ENCODE assay signal across 8 cellular contexts in genomic region chr22:30425327-30425615, GRCh38. TPM values are rescaled to one million over a fixed set of nuclear protein-coding genes. Genes with fewer than 3 reads are reported as not detected.
DNase-seq lines count a peak whose midpoint lies in the region; ATAC-seq, FAIRE-seq and TF ChIP-seq lines count a peak whose summit lies in the region.

No MANE protein-coding gene starts in this region.

- peaks cover 33% of the 10 kb centered on the region for H3K4me1 ChIP-seq in A549
- H3K4me1 ChIP-seq in IMR-90 (ENCODE audit: control insufficient read depth, insufficient read depth, low read length), result peaks cover 22% of the 10 kb centered on the region
- peaks cover 56% of the 10 kb centered on the region for H3K4me1 ChIP-seq in mucosa of stomach (ENCODE audit: control insufficient read depth, insufficient read depth, low read length)

- peak overlapping the region; percentile 67; the same call in 1 of the 2 replicates for H4K91ac ChIP-seq in IMR-90 (ENCODE audit: insufficient read depth, low read depth, low read length)

- H3K9me1 ChIP-seq in IMR-90 (ENCODE audit: insufficient read depth, low read length), result peaks cover 14% of the 10 kb centered on the region

- no peaks in the 10 kb centered on the region for H3K9me3 ChIP-seq in A549
- no peaks in the 10 kb centered on the region for H3K9me3 ChIP-seq in IMR-90 (ENCODE audit: control insufficient read depth, insufficient read depth, low read length)
- no peaks in the 10 kb centered on the region for H3K9me3 ChIP-seq in mucosa of stomach (ENCODE audit: control insufficient read depth, low read length)

- peaks cover 20% of the 10 kb centered on the region for H3K36me3 Mint-ChIP-seq in central memory CD8-positive, alpha-beta T cell (ENCODE audit: insufficient read depth)

- peak overlapping the region; percentile 87 for H4K5ac ChIP-seq in IMR-90 (ENCODE audit: low read depth, low read length)

- H3K9ac ChIP-seq in IMR-90 (ENCODE audit: low read depth, low read length) (peak overlapping the region; percentile 94), mucosa of stomach (ENCODE audit: low read length) (peak overlapping the region; percentile 61)

- in situ Hi-C loops in IMR-90 (cut with MboI; ENCODE audit: low sequenced_read_pairs), result no loop called here

- no TSS peak for BruUV-seq in IMR-90 (replicated peaks; lab: Mats Ljungman, UMichigan)

- TF ChIP-seq CTCF in A549 (IDR thresholded peaks at IDR 0.05) (no peak), IMR-90 (conservative IDR thresholded peaks at IDR 0.05; ENCODE audit: low read depth, low read length) (no peak)

- POLR2A ChIA-PET in A549 (lab: Yijun Ruan, JAX), result interaction anchor here (0.7 to 1.8 kb wide), 2 partner anchors 12 to 143 kb away, joined by 5 read pairs; no protein-coding TSS in a partner anchor
- POLR2A ChIA-PET in IMR-90 (lab: Charles Lee; ENCODE audit: unreplicated experiment), result interaction anchor here (0.6 kb wide), 1 partner anchor 51 kb away, joined by 7 read pairs; no protein-coding TSS in a partner anchor

- dilution Hi-C loops in IMR-90 (cut with HindIII; ENCODE audit: low sequenced_read_pairs, unreplicated experiment), result no loop called here

- no peaks in the 10 kb centered on the region for H3K27me3 ChIP-seq in IMR-90 (ENCODE audit: control insufficient read depth, insufficient read depth, low read length)
- H3K27me3 ChIP-seq in mucosa of stomach (ENCODE audit: control insufficient read depth, insufficient read depth, low read length), result no peaks in the 10 kb centered on the region

- CTCF ChIA-PET in A549 (lab: Yijun Ruan, JAX) (interaction anchor here (1.0 to 3.9 kb wide), 6 partner anchors 20 to 181 kb away, joined by 4 to 17 read pairs (median 11); partner anchors contain the start of gene CASTOR1), IMR-90 (lab: Yijun Ruan, JAX) (interaction anchor here (0.7 kb wide), 1 partner anchor 22 kb away, joined by 4 read pairs; no protein-coding TSS in a partner anchor)

- peaks cover 9% of the 10 kb centered on the region for H3K36me3 ChIP-seq in IMR-90 (ENCODE audit: control insufficient read depth, insufficient read depth, low read length)
- no peaks in the 10 kb centered on the region for H3K36me3 ChIP-seq in mucosa of stomach (ENCODE audit: control insufficient read depth, insufficient read depth, low read length)

- H3K27ac ChIP-seq in A549 (peak overlapping the region; percentile 97), IMR-90 (ENCODE audit: insufficient read depth, low read length) (peak overlapping the region; percentile 87)

- peak overlapping the region; percentile 35; the same call in 1 of the 2 replicates for H2AK5ac ChIP-seq in IMR-90 (ENCODE audit: low read depth, low read length)

- H3K4me1 Mint-ChIP-seq in central memory CD8-positive, alpha-beta T cell, result peaks cover 59% of the 10 kb centered on the region

- ATAC-seq in A549 (no peak; a peak in 1 of 6 replicates), IMR-90 (ENCODE audit: low read depth) (no peak), GM21390 (IDR thresholded peaks at IDR 0.05; ENCODE audit: unreplicated experiment) (no peak), HG03432 (IDR thresholded peaks at IDR 0.05; ENCODE audit: unreplicated experiment) (no peak), HG03457 (IDR thresholded peaks at IDR 0.05; ENCODE audit: unreplicated experiment) (no peak), HG03039 (IDR thresholded peaks at IDR 0.05; ENCODE audit: unreplicated experiment) (no peak)
- ATAC-seq in central memory CD8-positive, alpha-beta T cell (replicated peaks; ENCODE audit: extremely low read depth, poor library complexity, severe bottlenecking), result no peak

- DNase-seq in A549 (ENCODE audit: low read depth in 1 of 2, low spot score in 1 of 2), result no peak
- no peak for DNase-seq in IMR-90
- no peak for DNase-seq in central memory CD8-positive, alpha-beta T cell (ENCODE audit: low spot score in 2 of 2)

- no peaks in the 10 kb centered on the region for H3K27me3 Mint-ChIP-seq in central memory CD8-positive, alpha-beta T cell

- no peaks in the 10 kb centered on the region for H4K20me1 ChIP-seq in IMR-90 (ENCODE audit: insufficient read depth, low read length)

- TF ChIP-seq POLR2A in A549 (IDR thresholded peaks at IDR 0.05; ENCODE audit: low read length) (no peak), IMR-90 (IDR thresholded peaks at IDR 0.05; ENCODE audit: low read depth, low read length) (no peak)

- peak overlapping the region; percentile 35; the same call in 1 of the 2 replicates for H2BK20ac ChIP-seq in IMR-90 (ENCODE audit: low read depth, low read length)

- H3K4ac ChIP-seq in IMR-90 (ENCODE audit: low read depth, low read length), result peak overlapping the region; percentile 89

- FAIRE-seq in A549 (lab: Jason Lieb, UNC), result no peak

- H3K9me3 Mint-ChIP-seq in central memory CD8-positive, alpha-beta T cell, result no peaks in the 10 kb centered on the region

- peak overlapping the region; percentile 68 for H2AK9ac ChIP-seq in IMR-90 (replicated peaks; ENCODE audit: low read depth, low read length, poor library complexity)

- H3K27ac Mint-ChIP-seq in central memory CD8-positive, alpha-beta T cell (ENCODE audit: low read depth), result peak overlapping the region; percentile 97

- peak overlapping the region; percentile 68 for H3K4me3 ChIP-seq in A549
- peak overlapping the region; percentile 73 for H3K4me3 ChIP-seq in IMR-90 (ENCODE audit: insufficient read depth, low read depth, low read length)
- peak overlapping the region; percentile 31 for H3K4me3 ChIP-seq in mucosa of stomach (ENCODE audit: low read length)

- peak overlapping the region; percentile 88 for H3K14ac ChIP-seq in IMR-90 (replicated peaks; ENCODE audit: low read depth, low read length)

- H2AFZ ChIP-seq in IMR-90 (replicated peaks; ENCODE audit: low read length, poor library complexity), result peak overlapping the region; percentile 95

- TF ChIP-seq RAD21 in A549 (conservative IDR thresholded peaks at IDR 0.05 in 1 of 2, IDR thresholded peaks at IDR 0.05 in 1 of 2) (no peak), IMR-90 (IDR thresholded peaks at IDR 0.05; ENCODE audit: low read length) (no peak)

- peak overlapping the region; percentile 86 for H3K56ac ChIP-seq in IMR-90 (ENCODE audit: extremely low read depth, insufficient read depth, low read length)

- H3K4me2 ChIP-seq in A549 (peak overlapping the region; percentile 90), IMR-90 (ENCODE audit: low read depth, low read length) (peak overlapping the region; percentile 93)

- peak overlapping the region; percentile 41 to 90 for H4K8ac ChIP-seq in IMR-90 (ENCODE audit: low read depth in 2 of 2, low read length in 2 of 2)

- intact Hi-C loops in IMR-90 (cut with micrococcal nuclease), result no loop called here

- H3K23ac ChIP-seq in IMR-90 (ENCODE audit: low read depth, low read length), result peak overlapping the region; percentile 55

- H3K18ac ChIP-seq in IMR-90 (ENCODE audit: low read depth, low read length), result peak overlapping the region; percentile 62; the same call in 1 of the 2 replicates

- peak overlapping the region; percentile 63 for H2BK5ac ChIP-seq in IMR-90 (ENCODE audit: low read depth, low read length, poor library complexity, severe bottlenecking)

- peak overlapping the region; percentile 64; the same call in 1 of the 2 replicates for H2BK120ac ChIP-seq in IMR-90 (ENCODE audit: low read depth, low read length)

- TF ChIP-seq EP300 in A549 (IDR thresholded peaks at IDR 0.05), result no peak

- 0 out of 3 replicates have a peak overlapping the region, but pooled peaks have one; percentile 29 for H2BK15ac ChIP-seq in IMR-90 (ENCODE audit: low read depth, low read length)

- peak overlapping the region; percentile 89 for H3K4me3 Mint-ChIP-seq in central memory CD8-positive, alpha-beta T cell

- WGBS in A549 (ENCODE audit: missing lambda C conversion rate), result 14% methylated on average over 9 of the region's 9 CpGs
- WGBS in IMR-90 (ENCODE audit: extremely low coverage in 2 of 2, insufficient read length in 1 of 2), 2 experiments, result no CpG with 5 or more reads among the region's 9 CpGs

- peaks cover 17 to 41% of the 10 kb centered on the region in 2 experiments; a peak in 3 of 4 replicates for H3K79me1 ChIP-seq in IMR-90 (ENCODE audit: low read depth in 1 of 2, low read length in 2 of 2)

RNA-seq across cellular contexts. Expression of gene MTFP1, which starts 0.3 kb away (rescaled TPM):
- polyA plus RNA-seq in A549 (2011; rRNA removed) (23.8 and 24.9 TPM in 2 replicates), A549 (2017; fragmentation: RNase III; extraction: RNeasy Plus Mini Kit Qiagen cat#74134 plus additional on column Dnase treatment) (50.3 to 52.5 TPM (median 52.0 TPM) in 3 replicates), IMR-90 (2012; rRNA removed) (7.7 and 8.1 TPM in 2 replicates)
- 63.0 and 82.2 TPM in 2 replicates for polyA plus RNA-seq in A549 (2012; cell fraction: cytosol; rRNA removed)
- polyA plus RNA-seq in A549 (2012; cell fraction: nucleus; rRNA removed), result 57.0 and 68.5 TPM in 2 replicates
- polyA minus RNA-seq in A549 (2011; rRNA and poly(A)+ RNA removed), result 14.3 and 14.9 TPM in 2 replicates
- total RNA-seq in IMR-90 (2012; rRNA removed), result 5.6 and 7.3 TPM in 2 replicates
- polyA plus RNA-seq in IMR-90 (2012; cell fraction: cytosol; rRNA removed), result 26.6 and 29.1 TPM in 2 replicates
- polyA plus RNA-seq in IMR-90 (2012; cell fraction: nucleus; rRNA removed; ENCODE audit: low replicate concordance), result 10.3 and 20.5 TPM in 2 replicates

RNA-seq across cellular contexts. Expression of gene SEC14L2, which starts 28.5 kb away (rescaled TPM):
- polyA plus RNA-seq in A549 (2011; rRNA removed) (12.5 and 12.8 TPM in 2 replicates), A549 (2017; fragmentation: RNase III; extraction: RNeasy Plus Mini Kit Qiagen cat#74134 plus additional on column Dnase treatment) (15.2 to 21.8 TPM (median 17.2 TPM) in 3 replicates), IMR-90 (2012; rRNA removed) (24.0 and 38.7 TPM in 2 replicates)
- 8.1 and 12.1 TPM in 2 replicates for polyA plus RNA-seq in A549 (2012; cell fraction: cytosol; rRNA removed)
- 14.0 and 14.9 TPM in 2 replicates for polyA plus RNA-seq in A549 (2012; cell fraction: nucleus; rRNA removed)
- 24.0 and 25.4 TPM in 2 replicates for polyA minus RNA-seq in A549 (2011; rRNA and poly(A)+ RNA removed)
- 37.8 and 54.8 TPM in 2 replicates for total RNA-seq in IMR-90 (2012; rRNA removed)
- 10.1 and 20.7 TPM in 2 replicates for polyA plus RNA-seq in IMR-90 (2012; cell fraction: cytosol; rRNA removed)
- 57.9 and 59.4 TPM in 2 replicates for polyA plus RNA-seq in IMR-90 (2012; cell fraction: nucleus; rRNA removed; ENCODE audit: low replicate concordance)

RNA-seq across cellular contexts. Expression of gene RNF215, which starts 38.1 kb away (rescaled TPM):
- polyA plus RNA-seq in A549 (2011; rRNA removed), result 16.4 and 19.0 TPM in 2 replicates
- polyA plus RNA-seq in A549 (2012; cell fraction: cytosol; rRNA removed), result 17.3 and 20.9 TPM in 2 replicates
- polyA plus RNA-seq in A549 (2012; cell fraction: nucleus; rRNA removed), result 83.7 and 89.2 TPM in 2 replicates
- 18.4 to 23.5 TPM (median 19.5 TPM) in 3 replicates for polyA plus RNA-seq in A549 (2017; fragmentation: RNase III; extraction: RNeasy Plus Mini Kit Qiagen cat#74134 plus additional on column Dnase treatment)
- polyA minus RNA-seq in A549 (2011; rRNA and poly(A)+ RNA removed), result 33.8 and 36.3 TPM in 2 replicates
- total RNA-seq in IMR-90 (2012; rRNA removed), result 13.6 and 15.8 TPM in 2 replicates
- polyA plus RNA-seq in IMR-90 (2012; rRNA removed), result 21.4 and 21.9 TPM in 2 replicates
- polyA plus RNA-seq in IMR-90 (2012; cell fraction: cytosol; rRNA removed), result 12.5 and 16.5 TPM in 2 replicates
- polyA plus RNA-seq in IMR-90 (2012; cell fraction: nucleus; rRNA removed; ENCODE audit: low replicate concordance), result 74.1 and 148 TPM in 2 replicates

RNA-seq across cellular contexts. Expression of gene SEC14L3, which starts 46.5 kb away (rescaled TPM):
- 0.05 TPM in 1 of 2 replicates, not detected in the other for polyA plus RNA-seq in A549 (2011; rRNA removed)
- not detected in 2 replicates for polyA plus RNA-seq in A549 (2012; cell fraction: cytosol; rRNA removed)
- polyA plus RNA-seq in A549 (2012; cell fraction: nucleus; rRNA removed), result 0.05 TPM in 1 of 2 replicates, not detected in the other
- 0.04 TPM in 1 of 3 replicates, not detected in the others for polyA plus RNA-seq in A549 (2017; fragmentation: RNase III; extraction: RNeasy Plus Mini Kit Qiagen cat#74134 plus additional on column Dnase treatment)
- not detected in 2 replicates for polyA minus RNA-seq in A549 (2011; rRNA and poly(A)+ RNA removed)
- not detected in 2 replicates for total RNA-seq in IMR-90 (2012; rRNA removed)
- polyA plus RNA-seq in IMR-90 (2012; rRNA removed), result not detected in 2 replicates
- not detected in 2 replicates for polyA plus RNA-seq in IMR-90 (2012; cell fraction: cytosol; rRNA removed)
- not detected in 2 replicates for polyA plus RNA-seq in IMR-90 (2012; cell fraction: nucleus; rRNA removed; ENCODE audit: low replicate concordance)
